ENCODE assay signal across 24 cellular contexts in genomic region chr15:41978534-41978933, GRCh38. TPM values are rescaled to one million over a fixed set of nuclear protein-coding genes. Genes with fewer than 3 reads are reported as not detected.
A peak's percentile ranks its signal among the peaks of the same experiment; 100 is the strongest.
DNase-seq lines count a peak whose midpoint lies in the region; ATAC-seq and TF ChIP-seq lines count a peak whose summit lies in the region.
"Had no signal": no experiment of that assay in that cellular context is flagged by ENCODE, and none has a peak within 500 bp of the region (broad histone marks: within the 10 kb centered on the region; RNA-seq: fewer than 3 reads in every experiment).

No MANE protein-coding gene starts in this region.

- H3K4me1 Mint-ChIP-seq in activated naive CD4-positive, alpha-beta T cell treated with anti-CD3 and anti-CD28 coated beads for 36 hours (ENCODE audit: low read depth) = peaks cover 4% of the 10 kb centered on the region

- H3K36me3 ChIP-seq in Panc1 (ENCODE audit: control insufficient read depth, insufficient read depth, low read length) (no peaks in the 10 kb centered on the region), neuronal stem cell (replicated peaks in 1 of 2; ENCODE audit: control insufficient read depth in 2 of 2, insufficient read depth in 2 of 2, low read length in 2 of 2) (no peaks in the 10 kb centered on the region)

- H2BK120ac ChIP-seq in neuronal stem cell (ENCODE audit: low read depth, low read length) = no peak overlapping the region

- DNase-seq in activated naive CD4-positive, alpha-beta T cell treated with Interleukin-2 at 50 U/mL for 16 hours = peak; percentile 0
- DNase-seq in activated naive CD4-positive, alpha-beta T cell treated with anti-CD3 and anti-CD28 coated beads for 36 hours = no peak
- DNase-seq in Panc1 (ENCODE audit: low read depth, low spot score) = no peak
- DNase-seq in posterior vena cava (ENCODE audit: low spot score) = peak; percentile 42
- DNase-seq in ureter (ENCODE audit: low spot score) = peak; percentile 20
- DNase-seq in neuronal stem cell (ENCODE audit: low spot score) = no peak
- no peak for DNase-seq in EL
- DNase-seq: C1 segment of cervical spinal cord; CD4-positive, alpha-beta memory T cell; COR-L47; DMS 273 treated with DMSO at 0.1 percent for 48 hours; DMS79; GF-D8; HCEC 1CT; NCI-H1092; NCI-H1417 treated with DMSO at 0.1 percent for 48 hours; NCI-H187; NCI-H2081 treated with DMSO at 0.1 percent for 48 hours; NCI-H2171; NCI-H524; NCI-H748 treated with DMSO at 0.1 percent for 48 hours; SK-N-SH had no signal

- no peak overlapping the region for H3K4ac ChIP-seq in neuronal stem cell (ENCODE audit: low read length)

- no peak overlapping the region for H3K23ac ChIP-seq in neuronal stem cell (ENCODE audit: low read depth, low read length, poor library complexity)

- intact Hi-C loops in activated naive CD4-positive, alpha-beta T cell treated with anti-CD3 and anti-CD28 coated beads for 36 hours (cut with micrococcal nuclease) = no loop called here
- intact Hi-C loops in Panc1 (cut with micrococcal nuclease; ENCODE audit: unreplicated experiment) (no loop called here), posterior vena cava (cut with DNase I) (no loop called here)

- CTCF ChIA-PET in activated naive CD4-positive, alpha-beta T cell treated with anti-CD3 and anti-CD28 coated beads for 36 hours (lab: Charles Lee) = interaction anchor here (0.7 to 1.7 kb wide), 2 partner anchors 10 to 83 kb away, joined by 3 to 9 read pairs; no protein-coding TSS in a partner anchor
- CTCF ChIA-PET in Panc1 (lab: Charles Lee) = interaction anchor here (0.5 kb wide), 1 partner anchor 20 kb away, joined by 6 read pairs; no protein-coding TSS in a partner anchor

- no peaks in the 10 kb centered on the region for H3K9me3 Mint-ChIP-seq in activated naive CD4-positive, alpha-beta T cell treated with anti-CD3 and anti-CD28 coated beads for 36 hours
- H3K9me3 Mint-ChIP-seq: CD4-positive, alpha-beta memory T cell had no signal

- in situ Hi-C loops in Panc1 (cut with HindIII; ENCODE audit: low pct_unique_long_range_greater_than_20kb, low sequenced_read_pairs) = no loop called here

- no peak overlapping the region for H3K14ac ChIP-seq in neuronal stem cell (ENCODE audit: low read length)

- H4K8ac ChIP-seq in neuronal stem cell (ENCODE audit: low read depth, low read length) = no peak overlapping the region

- H3K4me1 ChIP-seq in Panc1 (ENCODE audit: control insufficient read depth, insufficient read depth, low read length) (no peaks in the 10 kb centered on the region), neuronal stem cell (ENCODE audit: control insufficient read depth in 2 of 2, insufficient read depth in 1 of 2, low read depth in 1 of 2, low read length in 2 of 2) (no peaks in the 10 kb centered on the region)

- no peaks in the 10 kb centered on the region for H3K36me3 Mint-ChIP-seq in activated naive CD4-positive, alpha-beta T cell treated with anti-CD3 and anti-CD28 coated beads for 36 hours (ENCODE audit: low read depth)
- H3K36me3 Mint-ChIP-seq: CD4-positive, alpha-beta memory T cell had no signal

- H3K79me1 ChIP-seq in neuronal stem cell (ENCODE audit: low read depth, low read length) = no peaks in the 10 kb centered on the region

- no TSS peak for BruUV-seq in Panc1 (replicated peaks; lab: Mats Ljungman, UMichigan)

- TF ChIP-seq CTCF in Panc1 (IDR thresholded peaks at IDR 0.05) = no peak

- H3K9me3 ChIP-seq in Panc1 (ENCODE audit: control insufficient read depth, insufficient read depth, low read depth, low read length) = no peaks in the 10 kb centered on the region
- no peaks in the 10 kb centered on the region for H3K9me3 ChIP-seq in neuronal stem cell (replicated peaks in 1 of 2; ENCODE audit: control insufficient read depth in 2 of 2, insufficient read depth in 1 of 2, low read depth in 1 of 2, low read length in 2 of 2)
- H3K9me3 ChIP-seq: SK-N-SH had no signal

- H3K9ac ChIP-seq in neuronal stem cell (ENCODE audit: low read depth, low read length, poor library complexity) = no peak overlapping the region
- H3K9ac ChIP-seq: SK-N-SH had no signal

- POLR2A ChIA-PET in Panc1 (lab: Charles Lee) = no interaction called here

- WGBS in neuronal stem cell (ENCODE audit: extremely low coverage in 2 of 2, insufficient read length in 2 of 2, insufficient replicate concordance in 1 of 2), 2 donors = no CpG with 5 or more reads among the region's 4 CpGs

- H3K18ac ChIP-seq in neuronal stem cell (ENCODE audit: low read length) = no peak overlapping the region

- H3K27me3 Mint-ChIP-seq in activated naive CD4-positive, alpha-beta T cell treated with anti-CD3 and anti-CD28 coated beads for 36 hours (ENCODE audit: low read depth) = peaks cover 8% of the 10 kb centered on the region

- H3K27me3 ChIP-seq in Panc1 (ENCODE audit: control insufficient read depth, insufficient read depth, low read length) = no peaks in the 10 kb centered on the region
- peaks cover 0 to 44% (median 0%) of the 10 kb centered on the region in 3 experiments for H3K27me3 ChIP-seq in neuronal stem cell (ENCODE audit: control insufficient read depth in 3 of 3, insufficient read depth in 3 of 3, low read depth in 1 of 3, low read length in 3 of 3)

- H4K91ac ChIP-seq in neuronal stem cell (ENCODE audit: low read depth, low read length, poor library complexity) = no peak overlapping the region

- no peak overlapping the region for H2BK12ac ChIP-seq in neuronal stem cell (ENCODE audit: low read length)

- no peak overlapping the region for H3K4me2 ChIP-seq in neuronal stem cell (ENCODE audit: insufficient read depth, low read length, poor library complexity, severe bottlenecking)
- H3K4me2 ChIP-seq: SK-N-SH had no signal

- H3K4me3 Mint-ChIP-seq in activated naive CD4-positive, alpha-beta T cell treated with anti-CD3 and anti-CD28 coated beads for 36 hours = no peak overlapping the region
- H3K4me3 Mint-ChIP-seq: CD4-positive, alpha-beta memory T cell had no signal

- H2AFZ ChIP-seq in neuronal stem cell (ENCODE audit: low read length) = no peak overlapping the region

- H3K4me3 ChIP-seq in Panc1 (ENCODE audit: low read depth in 2 of 2, low read length in 2 of 2) (no peak overlapping the region), neuronal stem cell (ENCODE audit: low read length in 2 of 2) (no peak overlapping the region)

- no peak overlapping the region for H2BK5ac ChIP-seq in neuronal stem cell (ENCODE audit: low read length)

- H3K27ac Mint-ChIP-seq in activated naive CD4-positive, alpha-beta T cell treated with anti-CD3 and anti-CD28 coated beads for 36 hours = no peak overlapping the region

- H2BK15ac ChIP-seq in neuronal stem cell (ENCODE audit: low read length) = no peak overlapping the region

- ATAC-seq in Panc1 = 0 out of 2 replicates have a peak, but pooled peaks have one; percentile 20

- no peak overlapping the region for H2AK5ac ChIP-seq in neuronal stem cell (ENCODE audit: low read depth, low read length)

- H3K27ac ChIP-seq in Panc1 (ENCODE audit: low read length) = no peak overlapping the region
- no peak overlapping the region for H3K27ac ChIP-seq in neuronal stem cell (replicated peaks; ENCODE audit: low read length)

RNA-seq across cellular contexts. Expression of gene EHD4, which starts 6.2 kb away (rescaled TPM):
- total RNA-seq in activated naive CD4-positive, alpha-beta T cell treated with anti-CD3 and anti-CD28 coated beads for 36 hours = 10 to 100 TPM; 30.1 to 31.8 TPM
- 43.2 TPM for total RNA-seq in Panc1 (2021; ENCODE audit: unreplicated experiment)
- polyA plus RNA-seq in Panc1 (2012; ENCODE audit: insufficient read length) = 33.9 TPM
- 10 to 100 TPM; 21.3 to 22.5 TPM for total RNA-seq in posterior vena cava
- 64.1 TPM for total RNA-seq in ureter
- 7.9 TPM for polyA plus RNA-seq in neuronal stem cell (2013, experiment 1 of 2)
- 8.1 TPM for polyA plus RNA-seq in neuronal stem cell (2013, experiment 2 of 2)

RNA-seq across cellular contexts. Expression of gene PLA2G4E, which starts 42.3 kb away (rescaled TPM):
- total RNA-seq in activated naive CD4-positive, alpha-beta T cell treated with anti-CD3 and anti-CD28 coated beads for 36 hours = not detected
- total RNA-seq in Panc1 (2021; ENCODE audit: unreplicated experiment) (not detected), posterior vena cava (not detected), ureter (0.34 TPM)
- polyA plus RNA-seq in Panc1 (2012; ENCODE audit: insufficient read length) = not detected
- not detected for polyA plus RNA-seq in neuronal stem cell (2013, experiment 1 of 2)
- polyA plus RNA-seq in neuronal stem cell (2013, experiment 2 of 2) = not detected
- total RNA-seq: A673; CD4-positive, alpha-beta memory T cell; H1 had no signal
- polyA plus RNA-seq: CD4-positive, alpha-beta memory T cell; SK-N-SH had no signal

Comparison
In these comparisons a context has a peak if more than half of its experiments do, and no peak if none do; other contexts are left out.
1. DNase-seq: peak in activated naive CD4-positive, alpha-beta T cell treated with Interleukin-2 at 50 U/mL for 16 hours (single experiment), posterior vena cava (single experiment) and ureter (single experiment); none in activated naive CD4-positive, alpha-beta T cell treated with anti-CD3 and anti-CD28 coated beads for 36 hours (single experiment), Panc1 (single experiment), neuronal stem cell (single experiment) and EL (single experiment).